ENCODE assay signal across 8 cellular contexts in the genomic region with DNA sequence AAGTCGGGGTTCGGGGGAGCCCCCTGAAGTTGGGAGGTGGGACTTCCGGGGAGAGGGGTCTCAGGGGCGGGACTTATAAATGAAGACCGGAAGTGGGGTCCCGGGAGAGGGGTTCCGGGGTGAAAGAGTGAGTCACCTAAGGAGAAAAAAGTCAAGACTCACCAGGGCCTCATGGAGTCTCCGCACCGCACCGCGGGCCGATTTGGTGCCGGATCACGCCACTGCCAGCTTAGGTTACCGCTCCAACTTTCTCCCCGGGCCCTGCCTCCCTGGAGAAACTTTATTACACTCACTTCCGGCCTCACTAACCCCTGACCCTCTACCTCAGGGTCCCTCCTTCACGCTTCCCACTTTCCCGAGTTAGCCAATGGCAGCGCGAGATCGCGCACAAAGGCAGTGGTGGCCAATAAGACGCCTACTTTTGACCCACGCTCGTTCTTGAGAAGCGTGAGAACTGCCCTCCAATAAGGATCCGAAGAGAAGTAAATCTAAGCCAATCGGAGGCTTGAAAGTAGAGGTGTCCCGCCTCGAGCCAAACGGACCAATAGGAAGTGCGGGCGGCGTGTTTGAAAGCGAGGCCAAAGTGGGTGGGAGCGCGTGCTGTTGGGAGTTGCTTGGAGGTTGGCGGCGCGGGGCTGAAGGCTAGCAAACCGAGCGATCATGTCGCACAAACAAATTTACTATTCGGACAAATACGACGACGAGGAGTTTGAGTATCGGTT. TPM values are rescaled to one million over a fixed set of nuclear protein-coding genes. Genes with fewer than 3 reads are reported as not detected.
DNase-seq lines count a peak whose midpoint lies in the region; FAIRE-seq and TF ChIP-seq lines count a peak whose summit lies in the region.

A gene (plus strand): TSS at position 596 of the 722 bp plus-strand sequence. CDS start 65 bp downstream, at position 661.

- no peak within 1 kb of the TSS for H3K23ac ChIP-seq in H1 (ENCODE audit: insufficient read length)

- peak within 1 kb of the TSS; percentile 93 for H2BK12ac ChIP-seq in H1 (ENCODE audit: low read depth, low read length)

- no peaks in the 10 kb centered on the region for H3K9me3 ChIP-seq in H1 (ENCODE audit: insufficient read depth in 2 of 2, low read depth in 1 of 2, low read length in 1 of 2)

- peak within 1 kb of the TSS; percentile 98 for H3K18ac ChIP-seq in H1 (ENCODE audit: extremely low read depth, low read length)

- H2BK20ac ChIP-seq in H1 (ENCODE audit: low read length): no peak within 1 kb of the TSS; the same call in 1 of the 2 replicates

- peak within 1 kb of the TSS; percentile 59 for H3K56ac ChIP-seq in H1 (replicated peaks; ENCODE audit: insufficient read length, low read depth, low read length)

- DNase-seq in COLO829 (ENCODE audit: low spot score): peak; percentile 99
- peak; percentile 92 for DNase-seq in GM20000 (ENCODE audit: low spot score)
- peak; percentile 100 for DNase-seq in HS-5 (ENCODE audit: low read depth)
- DNase-seq in NK-92 (lab: John Stamatoyannopoulos, UW; ENCODE audit: unreplicated experiment): peak; percentile 82
- DNase-seq in activated CD8-positive, alpha-beta memory T cell treated with anti-CD3 and anti-CD28 coated beads for 1 hour (ENCODE audit: extremely low read depth in 1 of 2, low read depth in 1 of 2): peak; percentile 85 to 94
- peak; percentile 91 to 98 for DNase-seq in H1 (ENCODE audit: low read depth in 1 of 2, low spot score in 2 of 2)
- peak; percentile 100 for DNase-seq in medulla oblongata (ENCODE audit: extremely low spot score)
- peak; percentile 95 for DNase-seq in stimulated activated CD8-positive, alpha-beta memory T cell treated with anti-CD3 and anti-CD28 coated beads, Interleukin-12 subunit alpha, Interleukin-12 subunit beta, amount 100 ng/mL, for 1 hour (ENCODE audit: low read depth)

- no peak for TF ChIP-seq EP300 in H1 (IDR thresholded peaks at IDR 0.05; ENCODE audit: borderline replicate concordance in 1 of 2, low read depth in 2 of 2, low read length in 2 of 2)

- no peak for TF ChIP-seq RAD21 in H1 (IDR thresholded peaks at IDR 0.05 in 1 of 2, conservative IDR thresholded peaks at IDR 0.05 in 1 of 2; ENCODE audit: low read depth in 2 of 2, low read length in 2 of 2)

- H3K4ac ChIP-seq in H1 (replicated peaks; ENCODE audit: insufficient read length, low read depth, low read length): peak within 1 kb of the TSS; percentile 42

- H2BK120ac ChIP-seq in H1 (replicated peaks; ENCODE audit: low read depth, low read length): peak within 1 kb of the TSS; percentile 25

- peak within 1 kb of the TSS; percentile 85 to 98 (median 86) for H3K9ac ChIP-seq in H1 (replicated peaks in 1 of 4; ENCODE audit: extremely low read depth in 1 of 4, low read depth in 3 of 4, low read length in 3 of 4)

- H4K91ac ChIP-seq in H1 (replicated peaks; ENCODE audit: insufficient read length, low read length): peak within 1 kb of the TSS; percentile 84

- peak within 1 kb of the TSS; percentile 78 to 94 for H3K4me2 ChIP-seq in H1 (ENCODE audit: insufficient read depth in 1 of 2, low read depth in 2 of 2, low read length in 2 of 2)

- WGBS in H1 (ENCODE audit: extremely low coverage in 1 of 2, insufficient coverage in 1 of 2, insufficient read length in 1 of 2, insufficient replicate concordance in 2 of 2, low coverage in 1 of 2, low lambda C conversion rate in 2 of 2, missing lambda C conversion rate in 1 of 2), 2 experiments: 1% methylated on average over 45 of the region's 49 CpGs; no CpG with 5 or more reads in 1 of the 2 experiments

- peaks cover 24 to 54% of the 10 kb centered on the region in 2 experiments for H3K79me2 ChIP-seq in H1 (ENCODE audit: control insufficient read depth in 1 of 2, insufficient read depth in 2 of 2, low read length in 2 of 2)

- no peak within 1 kb of the TSS; the same call in 1 of the 2 replicates for H2AFZ ChIP-seq in H1 (ENCODE audit: low read length)

- H4K5ac ChIP-seq in H1 (ENCODE audit: insufficient read length, low read depth, low read length): peak within 1 kb of the TSS; percentile 94

- H3K23me2 ChIP-seq in H1 (ENCODE audit: low read depth, low read length): peaks cover 26% of the 10 kb centered on the region

- H4K20me1 ChIP-seq in H1 (replicated peaks in 1 of 2; ENCODE audit: control insufficient read depth in 1 of 2, insufficient read depth in 2 of 2, low read length in 2 of 2): peaks cover 0 to 8% of the 10 kb centered on the region in 2 experiments

- no peaks in the 10 kb centered on the region for H3K27me3 ChIP-seq in H1 (replicated peaks in 1 of 4; ENCODE audit: control insufficient read depth in 3 of 4, extremely low read depth in 1 of 4, insufficient read depth in 3 of 4, low read length in 3 of 4)

- peak within 1 kb of the TSS; percentile 85; the same call in 1 of the 2 replicates for H4K8ac ChIP-seq in H1 (ENCODE audit: extremely low read depth, insufficient read depth, low read length)

- peak within 1 kb of the TSS; percentile 87 to 99 (median 96) for H3K4me3 ChIP-seq in H1 (ENCODE audit: extremely low read depth in 1 of 4, insufficient read depth in 2 of 4, low read depth in 3 of 4, low read length in 4 of 4)

- CTCF ChIA-PET in H1 (lab: Charles Lee; ENCODE audit: partially characterized antibody): interaction anchor here (1.0 to 20.6 kb wide), 7 partner anchors 9 to 137 kb away, joined by 3 to 334 read pairs (median 3); a partner anchor contains a TSS

- peak within 1 kb of the TSS; percentile 84 for H3K14ac ChIP-seq in H1 (ENCODE audit: insufficient read length)

- POLR2A ChIA-PET in H1 (lab: Charles Lee; ENCODE audit: partially characterized antibody): interaction anchor here (0.6 to 42.8 kb wide), 16 partner anchors 7 to 168 kb away, joined by 3 to 702 read pairs (median 4); a partner anchor contains a TSS

- peak within 1 kb of the TSS; percentile 98; the same call in 1 of the 2 replicates for H2BK15ac ChIP-seq in H1 (ENCODE audit: low read length)

- peaks cover 4 to 12% (median 10%) of the 10 kb centered on the region in 4 experiments for H3K36me3 ChIP-seq in H1 (ENCODE audit: control insufficient read depth in 2 of 4, insufficient read depth in 4 of 4, low read length in 3 of 4)

- H2AK5ac ChIP-seq in H1 (ENCODE audit: low read depth, low read length): peak within 1 kb of the TSS; percentile 56

- peaks cover 3% of the 10 kb centered on the region; the same call in 1 of the 2 replicates for H3K79me1 ChIP-seq in H1 (ENCODE audit: low read depth, low read length)

- peak within 1 kb of the TSS; percentile 95 for H3K27ac ChIP-seq in H1 (ENCODE audit: low read depth, low read length)

- TF ChIP-seq CTCF in GM20000 (IDR thresholded peaks at IDR 0.05; ENCODE audit: extremely low read depth, missing control alignments): no peak
- no peak for TF ChIP-seq CTCF in H1 (IDR thresholded peaks at IDR 0.05; ENCODE audit: control extremely low read depth in 1 of 3, insufficient read depth in 1 of 3, low read depth in 1 of 3, low read length in 3 of 3)

- H3K4me1 ChIP-seq in H1 (replicated peaks in 1 of 4; ENCODE audit: control insufficient read depth in 3 of 4, insufficient read depth in 4 of 4, low read length in 3 of 4): peaks cover 3 to 13% (median 11%) of the 10 kb centered on the region in 4 experiments; a peak in 6 of 7 replicates

- peak within 1 kb of the TSS; percentile 99 for H2BK5ac ChIP-seq in H1 (ENCODE audit: low read depth, low read length)

- peak; percentile 46 to 82 for TF ChIP-seq POLR2A in H1 (IDR thresholded peaks at IDR 0.05; ENCODE audit: control extremely low read depth in 1 of 2, low read depth in 2 of 2, low read length in 2 of 2)

- peak; percentile 89 for FAIRE-seq in H1 (lab: Jason Lieb, UNC)

TF ChIP-seq in H1, 55 proteins besides CTCF, POLR2A, EP300 and RAD21 (continues in another document):
- TF ChIP-seq BCL11A (IDR thresholded peaks at IDR 0.05; ENCODE audit: low read depth in 2 of 2, low read length in 2 of 2): no peak
- TF ChIP-seq, protein P1, sequence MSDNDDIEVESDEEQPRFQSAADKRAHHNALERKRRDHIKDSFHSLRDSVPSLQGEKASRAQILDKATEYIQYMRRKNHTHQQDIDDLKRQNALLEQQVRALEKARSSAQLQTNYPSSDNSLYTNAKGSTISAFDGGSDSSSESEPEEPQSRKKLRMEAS (IDR thresholded peaks at IDR 0.05): peak; percentile 93
- TF ChIP-seq GABPA (IDR thresholded peaks at IDR 0.05; ENCODE audit: borderline replicate concordance, insufficient read depth, low read length): peak; percentile 91
- TF ChIP-seq FOSL1 (IDR thresholded peaks at IDR 0.05; ENCODE audit: insufficient read depth, low read depth, low read length): no peak
- TF ChIP-seq, protein P2, sequence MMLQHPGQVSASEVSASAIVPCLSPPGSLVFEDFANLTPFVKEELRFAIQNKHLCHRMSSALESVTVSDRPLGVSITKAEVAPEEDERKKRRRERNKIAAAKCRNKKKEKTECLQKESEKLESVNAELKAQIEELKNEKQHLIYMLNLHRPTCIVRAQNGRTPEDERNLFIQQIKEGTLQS (IDR thresholded peaks at IDR 0.05; ENCODE audit: insufficient read depth, low read depth, low read length): 0 out of 2 replicates have a peak, but pooled peaks have one; percentile 20
- TF ChIP-seq RFX5 (IDR thresholded peaks at IDR 0.05; ENCODE audit: borderline replicate concordance, low read depth, low read length): no peak
- peak; percentile 88 for TF ChIP-seq CHD2 (IDR thresholded peaks at IDR 0.05; ENCODE audit: low read length)
- TF ChIP-seq SAP30 (IDR thresholded peaks at IDR 0.05; ENCODE audit: insufficient read depth, insufficient replicate concordance, low read length): no peak
- TF ChIP-seq SIX5 (IDR thresholded peaks at IDR 0.05; ENCODE audit: low read depth, low read length): no peak
- peak; percentile 51; the same call in 1 of the 2 replicates for TF ChIP-seq CREB1 (IDR thresholded peaks at IDR 0.05)
- TF ChIP-seq HDAC2 (IDR thresholded peaks at IDR 0.05; ENCODE audit: borderline replicate concordance in 1 of 2, low read depth in 2 of 2, low read length in 2 of 2): 0 out of 4 replicates have a peak, but pooled peaks of 1 of the 2 experiments have one; percentile 16
- TF ChIP-seq SP2 (IDR thresholded peaks at IDR 0.05; ENCODE audit: low read length): peak; percentile 69
- TF ChIP-seq TCF12 (IDR thresholded peaks at IDR 0.05; ENCODE audit: low read depth, low read length): no peak
- TF ChIP-seq POLR2AphosphoS5 (IDR thresholded peaks at IDR 0.05; ENCODE audit: low read depth, low read length): no peak; the same call in 1 of the 2 replicates
- TF ChIP-seq TAF1 (IDR thresholded peaks at IDR 0.05; ENCODE audit: low read depth, low read length): peak; percentile 79; the same call in 1 of the 2 replicates

RNA-seq across cellular contexts. Expression of the gene that starts here (rescaled TPM):
- 284 and 294 TPM in 2 replicates for total RNA-seq in H1 (2021; fragmentation: NEBNext Ultra II Directional; extraction: Animal tissue kit (Norgen Biotek cat#: 25700))
- polyA plus RNA-seq in H1 (2011; rRNA removed): 801 and 1,025 TPM in 2 replicates
- 668 TPM for polyA plus RNA-seq in H1 (2011; cell fraction: cytosol; rRNA removed)
- polyA plus RNA-seq in H1 (2011; cell fraction: nucleus; rRNA removed): 301 TPM
- 458 to 597 TPM (median 493 TPM) in 4 replicates for polyA plus RNA-seq in H1 (2012, experiment 1 of 2)
- polyA plus RNA-seq in H1 (2012, experiment 2 of 2): 299 TPM
- polyA plus RNA-seq in H1 (2013, experiment 1 of 2): 459 TPM
- 480 TPM for polyA plus RNA-seq in H1 (2013, experiment 2 of 2)
- 354 and 434 TPM in 2 replicates for polyA minus RNA-seq in H1 (2011; rRNA and poly(A)+ RNA removed)
- 129 TPM for polyA minus RNA-seq in H1 (2011; cell fraction: cytosol; rRNA and poly(A)+ RNA removed)
- 123 TPM for polyA minus RNA-seq in H1 (2011; cell fraction: nucleus; rRNA and poly(A)+ RNA removed)

Comparison
In these comparisons a context has a peak if more than half of its experiments do, and no peak if none do; other contexts are left out.
1. Peak in every context shown above with its lines: DNase-seq, H3K4me3 ChIP-seq and H3K27ac ChIP-seq.